Comparison of ENCODE assay signal across 14 cellular contexts in the genomic region with DNA sequence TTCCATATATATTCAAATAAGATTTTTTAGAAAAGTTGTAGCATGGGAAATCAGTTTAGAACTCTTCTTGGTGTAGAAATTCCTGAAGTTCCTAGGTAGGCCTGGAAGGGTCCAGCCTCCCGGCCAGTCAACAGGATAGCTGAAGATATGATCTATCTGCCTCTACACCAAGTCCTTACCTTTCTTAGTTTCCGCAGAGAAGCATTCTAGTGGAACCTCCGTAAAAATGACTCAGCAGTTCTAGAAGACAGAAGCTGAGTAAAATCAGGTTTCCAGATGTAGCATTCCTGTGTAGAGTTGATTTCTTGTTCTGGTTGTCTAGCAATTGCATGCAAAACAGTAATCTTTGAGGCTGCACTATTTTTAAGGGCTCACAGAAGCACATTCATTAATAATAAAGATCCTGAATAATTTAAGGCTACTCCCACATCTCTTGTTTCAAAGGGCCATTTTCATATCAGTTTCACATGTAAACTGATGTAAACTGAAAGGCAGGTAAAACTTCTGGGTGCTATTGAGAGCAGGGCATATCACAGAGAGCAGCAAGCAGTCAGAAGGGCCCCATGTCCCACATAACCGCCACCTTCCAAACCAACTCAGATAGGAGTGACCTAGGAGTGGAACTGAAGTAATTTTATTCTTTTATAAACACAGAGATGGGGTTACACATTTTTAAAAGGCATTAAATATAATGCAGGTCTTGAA. TPM values are rescaled to one million over a fixed set of nuclear protein-coding genes. Genes with fewer than 3 reads are reported as not detected.
A peak's percentile ranks its signal among the peaks of the same experiment; 100 is the strongest.
DNase-seq lines count a peak whose midpoint lies in the region; ATAC-seq and FAIRE-seq lines count a peak whose summit lies in the region.
"Had no signal": no experiment of that assay in that cellular context is flagged by ENCODE, and none has a peak within 500 bp of the region (broad histone marks: within the 10 kb centered on the region; RNA-seq: fewer than 3 reads in every experiment).

No MANE protein-coding gene starts in this region.

- DNase-seq in kidney tubule cell (ENCODE audit: low spot score), result peak; percentile 9
- DNase-seq in SW 1271 (lab: John Stamatoyannopoulos, UW), result no peak
- no peak for DNase-seq in stimulated activated CD8-positive, alpha-beta memory T cell treated with anti-CD3 and anti-CD28 coated beads, Interleukin-4, amount 100 ng/mL, for 48 hours
- DNase-seq in frontal cortex (ENCODE audit: low spot score in 2 of 2), result no peak
- DNase-seq: activated naive CD8-positive, alpha-beta T cell treated with anti-CD3 and anti-CD28 coated beads, Interleukin-2, amount 50 U/mL, for 24 hours; NCI-H1092; NK-92 treated with Interleukin-12 subunit alpha and Interleukin-12 subunit beta, amount 100 ng/mL, for 24 hours had no signal

- no peak for FAIRE-seq in frontal cortex (lab: Jason Lieb, UNC)

- peak; percentile 86 for ATAC-seq in GM18907 (IDR thresholded peaks at IDR 0.05; ENCODE audit: unreplicated experiment)
- peak; percentile 87 for ATAC-seq in GM21717 (IDR thresholded peaks at IDR 0.05; ENCODE audit: unreplicated experiment)
- peak; percentile 88 for ATAC-seq in HG03108 (IDR thresholded peaks at IDR 0.05; ENCODE audit: unreplicated experiment)
- ATAC-seq: activated naive CD8-positive, alpha-beta T cell treated with anti-CD3 and anti-CD28 coated beads, Interleukin-2, amount 50 U/mL, for 24 hours had no signal

RNA-seq across cellular contexts. Expression of a gene that starts 3.2 kb away (rescaled TPM):
- total RNA-seq in frontal cortex, result not detected
- total RNA-seq: activated CD8-positive, alpha-beta memory T cell treated with anti-CD3 and anti-CD28 coated beads for 36 hours; lung microvascular endothelial cell; prostate gland; T-helper 1 cell treated with Interleukin-12 subunit alpha and Interleukin-12 subunit beta and Interleukin-4 antibody, amounts not matched to agents 30 ng/mL and 1 ng/mL, for 36 hours had no signal

RNA-seq across cellular contexts. Expression of a gene that starts 43.8 kb away (rescaled TPM):
- total RNA-seq in frontal cortex, result 4.5 TPM
- total RNA-seq: lung microvascular endothelial cell had no signal

RNA-seq across cellular contexts. Expression of a gene that starts 44.0 kb away (rescaled TPM):
- total RNA-seq in frontal cortex, result 47.7 TPM
